In genomic region chr19:19460761-19461265, GRCh38 we compare ENCODE assay signal across 8 cellular contexts. TPM values are rescaled to one million over a fixed set of nuclear protein-coding genes. Genes with fewer than 3 reads are reported as not detected.
DNase-seq lines count a peak whose midpoint lies in the region; TF ChIP-seq lines count a peak whose summit lies in the region.

No MANE protein-coding gene starts in this region.

- peak overlapping the region; percentile 92 to 100 (median 97) for H3K4me2 ChIP-seq in BLaER1 treated with 17β-estradiol and CSF1 and Interleukin-3, amounts not matched to agents 10 nM and 100 nM
- no peak overlapping the region for H3K4me2 ChIP-seq in trophoblast cell (ENCODE audit: low read length)

- no peak overlapping the region for H2BK5ac ChIP-seq in trophoblast cell (ENCODE audit: low read depth, low read length, poor library complexity)

- H3K27ac Mint-ChIP-seq in activated T-cell treated with anti-CD3 and anti-CD28 coated beads, Interleukin-2, amount 50 U/mL, for 24 hours: peak overlapping the region; percentile 99

- peaks cover 37% of the 10 kb centered on the region for H3K79me1 ChIP-seq in trophoblast cell (ENCODE audit: low read length)

- no peak overlapping the region for H2AK5ac ChIP-seq in trophoblast cell (ENCODE audit: low read length)

- peak overlapping the region; percentile 69 to 91 (median 85) for H3K27ac ChIP-seq in BLaER1 treated with 17β-estradiol and CSF1 and Interleukin-3, amounts not matched to agents 10 nM and 100 nM
- H3K27ac ChIP-seq in HUES6 (ENCODE audit: low read depth, low read length): 0 out of 2 replicates have a peak overlapping the region, but pooled peaks have one; percentile 1
- peak overlapping the region; percentile 12 for H3K27ac ChIP-seq in trophoblast cell (ENCODE audit: low read depth, low read length)
- H3K27ac ChIP-seq in tibial nerve: peak overlapping the region; percentile 39 to 91 (median 80)
- no peak overlapping the region for H3K27ac ChIP-seq in SJCRH30

- H3K36me3 Mint-ChIP-seq in activated T-cell treated with anti-CD3 and anti-CD28 coated beads, Interleukin-2, amount 50 U/mL, for 24 hours (ENCODE audit: low read depth): peaks cover 66% of the 10 kb centered on the region

- H2AFZ ChIP-seq in trophoblast cell (ENCODE audit: insufficient read depth, low read length, poor library complexity): no peak overlapping the region

- H3K79me2 ChIP-seq in trophoblast cell (ENCODE audit: control insufficient read depth, insufficient read depth, low read length, poor library complexity): peaks cover 45% of the 10 kb centered on the region

- H3K27me3 ChIP-seq in BLaER1 treated with 17β-estradiol and CSF1 and Interleukin-3, amounts not matched to agents 10 nM and 100 nM: no peaks in the 10 kb centered on the region
- H3K27me3 ChIP-seq in HUES6 (ENCODE audit: control insufficient read depth, insufficient read depth, low read length) (no peaks in the 10 kb centered on the region), trophoblast cell (ENCODE audit: insufficient read depth, low read length) (no peaks in the 10 kb centered on the region), tibial nerve (no peaks in the 10 kb centered on the region), SJCRH30 (no peaks in the 10 kb centered on the region)

- no peaks in the 10 kb centered on the region for H3K9me3 Mint-ChIP-seq in activated T-cell treated with anti-CD3 and anti-CD28 coated beads, Interleukin-2, amount 50 U/mL, for 24 hours

- peak overlapping the region; percentile 15 to 63 (median 53); a peak in 19 of 20 replicates for H3K4me3 ChIP-seq in BLaER1 treated with 17β-estradiol and CSF1 and Interleukin-3, amounts not matched to agents 10 nM and 100 nM
- H3K4me3 ChIP-seq in HUES6 (ENCODE audit: low read depth, low read length) (peak overlapping the region; percentile 27; the same call in 1 of the 2 replicates), fibroblast of villous mesenchyme (ENCODE audit: low read depth, low read length) (no peak overlapping the region), trophoblast cell (ENCODE audit: low read depth, low read length) (no peak overlapping the region), tibial nerve (peak overlapping the region in 2 of 4 donors; percentile 11 to 22), SJCRH30 (no peak overlapping the region)

- no peak for TF ChIP-seq CTCF in fibroblast of villous mesenchyme (IDR thresholded peaks at IDR 0.05; ENCODE audit: insufficient read depth, low read depth, low read length)
- TF ChIP-seq CTCF in tibial nerve (IDR thresholded peaks at IDR 0.05): no peak

- H3K18ac ChIP-seq in trophoblast cell (ENCODE audit: low read length): peak overlapping the region; percentile 48

- DNase-seq in activated T-cell treated with anti-CD3 and anti-CD28 coated beads, Interleukin-2, amount 50 U/mL, for 24 hours: peak; percentile 77
- DNase-seq in fibroblast of villous mesenchyme (ENCODE audit: low read depth) (peak; percentile 63), trophoblast cell (peak in 1 of 2 donors; percentile 12), tibial nerve (ENCODE audit: low spot score in 2 of 2) (peak; percentile 33 to 56), OCI-M1 (lab: John Stamatoyannopoulos, UW) (no peak), SJCRH30 (no peak)

- peak overlapping the region; percentile 25 for H3K4ac ChIP-seq in trophoblast cell (ENCODE audit: low read depth, low read length)

- peak overlapping the region; percentile 85 for H3K4me3 Mint-ChIP-seq in activated T-cell treated with anti-CD3 and anti-CD28 coated beads, Interleukin-2, amount 50 U/mL, for 24 hours

- H3K36me3 ChIP-seq in BLaER1 treated with 17β-estradiol and CSF1 and Interleukin-3, amounts not matched to agents 10 nM and 100 nM: peaks cover 30 to 51% (median 38%) of the 10 kb centered on the region in 11 experiments
- peaks cover 29% of the 10 kb centered on the region for H3K36me3 ChIP-seq in HUES6 (ENCODE audit: control insufficient read depth, insufficient read depth, low read length)
- peaks cover 11 to 16% of the 10 kb centered on the region in 2 experiments for H3K36me3 ChIP-seq in trophoblast cell (ENCODE audit: control insufficient read depth in 1 of 2, insufficient read depth in 2 of 2, low read length in 2 of 2)
- peaks cover 0 to 15% (median 7%) of the 10 kb centered on the region in 3 donors for H3K36me3 ChIP-seq in tibial nerve
- peaks cover 13% of the 10 kb centered on the region for H3K36me3 ChIP-seq in SJCRH30

- no peaks in the 10 kb centered on the region for H3K27me3 Mint-ChIP-seq in activated T-cell treated with anti-CD3 and anti-CD28 coated beads, Interleukin-2, amount 50 U/mL, for 24 hours

- H4K12ac ChIP-seq in trophoblast cell (ENCODE audit: low read depth, low read length): no peak overlapping the region

- no CpG with 5 or more reads among the region's 18 CpGs for WGBS in trophoblast cell (ENCODE audit: extremely low coverage, insufficient coverage, insufficient read length)
- 15 to 20% methylated on average over 18 of the region's 18 CpGs for WGBS in tibial nerve, 2 donors

- peaks cover 59 to 100% (median 95%) of the 10 kb centered on the region in 11 experiments; a peak in 21 of 22 replicates for H4K20me1 ChIP-seq in BLaER1 treated with 17β-estradiol and CSF1 and Interleukin-3, amounts not matched to agents 10 nM and 100 nM

- peaks cover 90% of the 10 kb centered on the region for H3K4me1 Mint-ChIP-seq in activated T-cell treated with anti-CD3 and anti-CD28 coated beads, Interleukin-2, amount 50 U/mL, for 24 hours (ENCODE audit: low read depth)

- H2BK12ac ChIP-seq in trophoblast cell (ENCODE audit: low read length): no peak overlapping the region

- peak in 1 of 2 donors; percentile 80 for TF ChIP-seq EP300 in tibial nerve (IDR thresholded peaks at IDR 0.05)

- TF ChIP-seq POLR2A in tibial nerve (IDR thresholded peaks at IDR 0.05): peak in 1 of 2 donors; percentile 33

- peaks cover 8 to 22% (median 19%) of the 10 kb centered on the region in 11 experiments for H3K9me3 ChIP-seq in BLaER1 treated with 17β-estradiol and CSF1 and Interleukin-3, amounts not matched to agents 10 nM and 100 nM (replicated peaks in 1 of 11)
- no peaks in the 10 kb centered on the region; the same call in 1 of the 2 replicates for H3K9me3 ChIP-seq in HUES6 (ENCODE audit: control insufficient read depth, insufficient read depth, low read depth, low read length)
- no peaks in the 10 kb centered on the region for H3K9me3 ChIP-seq in trophoblast cell (ENCODE audit: insufficient read depth, low read depth, low read length)
- no peaks in the 10 kb centered on the region for H3K9me3 ChIP-seq in tibial nerve
- H3K9me3 ChIP-seq in SJCRH30 (replicated peaks): no peaks in the 10 kb centered on the region

- H2BK120ac ChIP-seq in trophoblast cell (ENCODE audit: insufficient read depth, low read length, poor library complexity): no peak overlapping the region

- peaks cover 79 to 90% (median 81%) of the 10 kb centered on the region in 10 experiments for H3K4me1 ChIP-seq in BLaER1 treated with 17β-estradiol and CSF1 and Interleukin-3, amounts not matched to agents 10 nM and 100 nM
- peaks cover 71% of the 10 kb centered on the region for H3K4me1 ChIP-seq in HUES6 (ENCODE audit: control insufficient read depth, insufficient read depth, low read length)
- H3K4me1 ChIP-seq in trophoblast cell (ENCODE audit: control insufficient read depth in 1 of 2, insufficient read depth in 2 of 2, low read length in 2 of 2): peaks cover 65 to 68% of the 10 kb centered on the region in 2 experiments
- H3K4me1 ChIP-seq in tibial nerve: peaks cover 0 to 80% (median 62%) of the 10 kb centered on the region in 4 donors
- H3K4me1 ChIP-seq in SJCRH30: peaks cover 33% of the 10 kb centered on the region

- H4K8ac ChIP-seq in trophoblast cell (ENCODE audit: low read depth, low read length): peak overlapping the region; percentile 12

- peak overlapping the region; percentile 65 to 83 (median 76) for H3K9ac ChIP-seq in BLaER1 treated with 17β-estradiol and CSF1 and Interleukin-3, amounts not matched to agents 10 nM and 100 nM
- H3K9ac ChIP-seq in HUES6 (ENCODE audit: low read length): peak overlapping the region; percentile 54
- H3K9ac ChIP-seq in trophoblast cell (ENCODE audit: low read length): no peak overlapping the region

- no peak overlapping the region for H3K23ac ChIP-seq in trophoblast cell (ENCODE audit: low read length)

- H3K14ac ChIP-seq in trophoblast cell (ENCODE audit: low read length): no peak overlapping the region

- H4K91ac ChIP-seq in trophoblast cell (ENCODE audit: low read depth, low read length): no peak overlapping the region

RNA-seq across cellular contexts. Expression of gene TSSK6, which starts 54.5 kb away (rescaled TPM):
- total RNA-seq in fibroblast of villous mesenchyme (1.3 and 2.3 TPM in 2 replicates), tibial nerve (1 to 10 TPM; 1.8 to 7.2 (median 3.7) TPM)
- polyA plus RNA-seq in trophoblast cell (2013): 1.1 and 1.4 TPM in 2 replicates
- total RNA-seq in SJCRH30 (2014; rRNA removed; shearing (Covaris generic)): 1.7 and 1.8 TPM in 2 replicates

RNA-seq across cellular contexts. Expression of gene NDUFA13, which starts 55.2 kb away (rescaled TPM):
- total RNA-seq in fibroblast of villous mesenchyme (199 and 205 TPM in 2 replicates), tibial nerve (10 to 100 TPM; 27.3 to 93.6 (median 61.6) TPM)
- 160 and 164 TPM in 2 replicates for polyA plus RNA-seq in trophoblast cell (2013)
- 158 and 210 TPM in 2 replicates for total RNA-seq in SJCRH30 (2014; rRNA removed; shearing (Covaris generic))

RNA-seq across cellular contexts. Expression of gene GATAD2A, which starts 55.3 kb away (rescaled TPM):
- total RNA-seq in fibroblast of villous mesenchyme (44.5 and 57.0 TPM in 2 replicates), tibial nerve (10 to 100 TPM; 34.1 to 69.6 (median 36.8) TPM)
- 115 and 116 TPM in 2 replicates for polyA plus RNA-seq in trophoblast cell (2013)
- total RNA-seq in SJCRH30 (2014; rRNA removed; shearing (Covaris generic)): 99.6 and 101 TPM in 2 replicates

Comparison
In these comparisons a context has a peak if more than half of its experiments do, and no peak if none do; other contexts are left out.
1. H3K4me3 ChIP-seq: peak in BLaER1 treated with 17β-estradiol and CSF1 and Interleukin-3, amounts not matched to agents 10 nM and 100 nM (10 of 10) and HUES6 (single experiment); none in fibroblast of villous mesenchyme (single experiment), trophoblast cell (single experiment) and SJCRH30 (single experiment).
2. DNase-seq: peak in activated T-cell treated with anti-CD3 and anti-CD28 coated beads, Interleukin-2, amount 50 U/mL, for 24 hours (single experiment), fibroblast of villous mesenchyme (single experiment) and tibial nerve (2 of 2); none in OCI-M1 (single experiment) and SJCRH30 (0 of 2).